8 cellular contexts compared by ENCODE assay signal in genomic region chr18:22346342-22346967, GRCh38.
A peak's percentile ranks its signal among the peaks of the same experiment; 100 is the strongest.
DNase-seq lines count a peak whose midpoint lies in the region; ATAC-seq and TF ChIP-seq lines count a peak whose summit lies in the region.

No MANE protein-coding gene starts in this region.

- H3K9me2 ChIP-seq in PC-3 (replicated peaks; ENCODE audit: low read length), result no peaks in the 10 kb centered on the region

- peak overlapping the region in 10 of 11 experiments; percentile 23 to 86 (median 50); a peak in 20 of 22 replicates for H3K4me2 ChIP-seq in BLaER1 treated with 17β-estradiol and CSF1 and Interleukin-3, amounts not matched to agents 10 nM and 100 nM
- 0 out of 2 replicates have a peak overlapping the region, but pooled peaks have one; percentile 86 for H3K4me2 ChIP-seq in PC-3 (ENCODE audit: low read length)

- H3K9me3 Mint-ChIP-seq in naive thymus-derived CD8-positive, alpha-beta T cell, result peaks cover 0 to 3% (median 0%) of the 10 kb centered on the region in 9 donors

- peaks cover 0 to 7% (median 0%) of the 10 kb centered on the region in 11 experiments; a peak in 2 of 22 replicates for H3K27me3 ChIP-seq in BLaER1 treated with 17β-estradiol and CSF1 and Interleukin-3, amounts not matched to agents 10 nM and 100 nM
- H3K27me3 ChIP-seq in PC-3 (ENCODE audit: low read length), result no peaks in the 10 kb centered on the region

- peak; percentile 73 for DNase-seq in PC-3
- DNase-seq in epithelial cell of esophagus (ENCODE audit: low read depth), result peak; percentile 72
- peak; percentile 18 to 75 (median 50) for DNase-seq in naive thymus-derived CD8-positive, alpha-beta T cell
- no peak for DNase-seq in GM13976 (ENCODE audit: low spot score)
- no peak for DNase-seq in GM19240 (ENCODE audit: insufficient read length, low spot score)
- no peak for DNase-seq in GM10248 (ENCODE audit: extremely low spot score)

- intact Hi-C loops in PC-3 (cut with micrococcal nuclease), result loop anchor here (5.0 kb wide), 3 partner anchors 41 to 216 kb away; partner anchors contain the start of gene GATA6

- peaks cover 15 to 28% (median 21%) of the 10 kb centered on the region in 10 experiments; a peak in 18 of 20 replicates for H3K4me1 ChIP-seq in BLaER1 treated with 17β-estradiol and CSF1 and Interleukin-3, amounts not matched to agents 10 nM and 100 nM
- H3K4me1 ChIP-seq in PC-3 (ENCODE audit: insufficient read depth, low read length), result peaks cover 66% of the 10 kb centered on the region

- BruUV-seq in PC-3 (replicated peaks; lab: Mats Ljungman, UMichigan), result no TSS peak

- H3K4me3 Mint-ChIP-seq in naive thymus-derived CD8-positive, alpha-beta T cell, result peak overlapping the region; percentile 85 to 96 (median 90)

- peaks cover 5% of the 10 kb centered on the region; the same call in 1 of the 2 replicates for H3K79me2 ChIP-seq in PC-3 (ENCODE audit: low read length)

- POLR2A ChIA-PET in PC-3 (lab: Charles Lee; ENCODE audit: unreplicated experiment) (interaction anchor here (0.6 kb wide), 1 partner anchor 71 kb away, joined by 3 read pairs; no protein-coding TSS in a partner anchor), GM10248 (lab: Yijun Ruan, JAX) (no interaction called here)
- POLR2A ChIA-PET in naive thymus-derived CD8-positive, alpha-beta T cell (lab: Charles Lee), result interaction anchor here (0.9 to 2.0 kb wide), 5 partner anchors 9 to 177 kb away, joined by 3 to 10 read pairs (median 6); partner anchors contain the start of gene GATA6

- in situ Hi-C loops in GM13976 (cut with MboI; ENCODE audit: low sequenced_read_pairs, unreplicated experiment), result no loop called here

- TF ChIP-seq CTCF in PC-3 (conservative IDR thresholded peaks at IDR 0.05; ENCODE audit: low read depth, low read length) (no peak), epithelial cell of esophagus (IDR thresholded peaks at IDR 0.05; ENCODE audit: insufficient read depth, low read depth, low read length, missing control alignments) (no peak), GM13976 (IDR thresholded peaks at IDR 0.05; ENCODE audit: borderline replicate concordance, control extremely low read depth, extremely low read depth, insufficient read depth, missing control alignments) (no peak), GM10248 (IDR thresholded peaks at IDR 0.05; ENCODE audit: control extremely low read depth, extremely low read depth, low read depth, missing control alignments) (no peak)

- H3F3A ChIP-seq in PC-3 (ENCODE audit: low read length, unreplicated experiment), result no peaks in the 10 kb centered on the region

- H2AFZ ChIP-seq in PC-3 (ENCODE audit: low read length), result no peak overlapping the region

- H3K4me3 ChIP-seq in BLaER1 treated with 17β-estradiol and CSF1 and Interleukin-3, amounts not matched to agents 10 nM and 100 nM, result no peak overlapping the region
- H3K4me3 ChIP-seq in PC-3 (ENCODE audit: low read length), result no peak overlapping the region
- no peak overlapping the region for H3K4me3 ChIP-seq in epithelial cell of esophagus (ENCODE audit: low read length)

- peaks cover 8 to 29% (median 17%) of the 10 kb centered on the region in 5 donors for H3K27me3 Mint-ChIP-seq in naive thymus-derived CD8-positive, alpha-beta T cell

- CTCF ChIA-PET in PC-3 (lab: Charles Lee), result no interaction called here
- CTCF ChIA-PET in GM10248 (lab: Yijun Ruan, JAX), result no interaction called here

- peak overlapping the region; percentile 93 to 99 (median 97) for H3K27ac Mint-ChIP-seq in naive thymus-derived CD8-positive, alpha-beta T cell

- peaks cover 0 to 11% (median 6%) of the 10 kb centered on the region in 11 experiments; a peak in 10 of 22 replicates for H3K9me3 ChIP-seq in BLaER1 treated with 17β-estradiol and CSF1 and Interleukin-3, amounts not matched to agents 10 nM and 100 nM (replicated peaks in 1 of 11)
- no peaks in the 10 kb centered on the region for H3K9me3 ChIP-seq in PC-3 (ENCODE audit: low read length)

- peak; percentile 21; the same call in 1 of the 2 replicates for ATAC-seq in PC-3
- peak; percentile 27 to 32 for ATAC-seq in naive thymus-derived CD8-positive, alpha-beta T cell
- no peak for ATAC-seq in GM21381 (IDR thresholded peaks at IDR 0.05; ENCODE audit: unreplicated experiment)

- no peaks in the 10 kb centered on the region for H4K20me1 ChIP-seq in BLaER1 treated with 17β-estradiol and CSF1 and Interleukin-3, amounts not matched to agents 10 nM and 100 nM
- H4K20me1 ChIP-seq in PC-3 (ENCODE audit: low read length), result no peaks in the 10 kb centered on the region

- H3K36me3 ChIP-seq in BLaER1 treated with 17β-estradiol and CSF1 and Interleukin-3, amounts not matched to agents 10 nM and 100 nM, result no peaks in the 10 kb centered on the region
- H3K36me3 ChIP-seq in PC-3 (ENCODE audit: low read depth, low read length), result no peaks in the 10 kb centered on the region

- no peak overlapping the region for H3K9ac ChIP-seq in BLaER1 treated with 17β-estradiol and CSF1 and Interleukin-3, amounts not matched to agents 10 nM and 100 nM
- no peak overlapping the region for H3K9ac ChIP-seq in PC-3 (ENCODE audit: low read length)

- 0 out of 22 replicates have a peak overlapping the region, but pooled peaks of 1 of the 11 experiments have one; percentile 13 for H3K27ac ChIP-seq in BLaER1 treated with 17β-estradiol and CSF1 and Interleukin-3, amounts not matched to agents 10 nM and 100 nM
- peak overlapping the region; percentile 62; the same call in 1 of the 2 replicates for H3K27ac ChIP-seq in PC-3 (ENCODE audit: low read length)

- peaks cover 6 to 9% (median 8%) of the 10 kb centered on the region in 3 donors for H3K36me3 Mint-ChIP-seq in naive thymus-derived CD8-positive, alpha-beta T cell

- peaks cover 13 to 72% (median 69%) of the 10 kb centered on the region in 4 donors for H3K4me1 Mint-ChIP-seq in naive thymus-derived CD8-positive, alpha-beta T cell

Comparison
In these comparisons a context has a peak if more than half of its experiments do, and no peak if none do; other contexts are left out.
1. DNase-seq: peak in PC-3 (single experiment), epithelial cell of esophagus (single experiment) and naive thymus-derived CD8-positive, alpha-beta T cell (10 of 10); none in GM13976 (single experiment), GM19240 (single experiment) and GM10248 (single experiment).